ENCODE assay signal across 8 cellular contexts in the genomic region with DNA sequence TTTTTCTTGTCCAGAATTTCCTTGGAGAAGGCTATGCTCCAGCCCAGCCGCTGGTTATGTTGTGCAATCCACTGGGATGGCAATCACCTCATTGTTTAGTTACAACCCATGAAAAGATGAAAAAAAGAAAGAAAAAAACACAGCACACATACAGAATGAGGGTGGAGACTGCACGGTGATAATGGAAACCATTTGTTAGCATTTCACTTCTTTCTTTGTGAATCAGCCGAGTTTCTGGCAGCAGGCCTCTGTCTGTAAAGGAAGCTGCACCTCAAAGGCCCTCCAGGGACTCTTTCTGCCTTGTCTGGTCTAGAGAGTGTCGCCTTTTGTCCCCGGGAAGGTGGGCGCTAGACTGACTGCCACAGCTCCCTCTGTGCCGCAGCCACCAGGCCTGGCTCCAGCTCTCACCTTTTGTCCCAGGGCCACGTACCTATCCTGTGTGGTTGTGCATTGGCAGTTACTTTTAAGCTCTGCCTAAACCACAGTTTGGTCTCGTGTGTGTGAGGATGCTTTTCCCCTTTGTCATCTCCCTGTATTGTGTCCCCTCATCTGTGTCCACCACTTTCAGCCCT. TPM values are rescaled to one million over a fixed set of nuclear protein-coding genes. Genes with fewer than 3 reads are reported as not detected.
DNase-seq lines count a peak whose midpoint lies in the region; ATAC-seq and TF ChIP-seq lines count a peak whose summit lies in the region.

No MANE protein-coding gene starts in this region.

- CTCF ChIA-PET in AG04450 (lab: Charles Lee) = interaction anchor here (1.1 to 2.1 kb wide), 2 partner anchors 293 to 469 kb away, joined by 3 to 6 read pairs; no protein-coding TSS in a partner anchor

- H3K27ac ChIP-seq in AG04450 (ENCODE audit: low read depth, low read length) (peak overlapping the region; percentile 89), left lung (no peak overlapping the region)

- H3K27me3 ChIP-seq in AG04450 (ENCODE audit: control insufficient read depth, insufficient read depth, low read length) = no peaks in the 10 kb centered on the region
- no peaks in the 10 kb centered on the region for H3K27me3 ChIP-seq in MG63
- H3K27me3 ChIP-seq in left lung = no peaks in the 10 kb centered on the region

- TF ChIP-seq CTCF in AG04450 (IDR thresholded peaks at IDR 0.05; ENCODE audit: low read depth, low read length) (0 out of 2 replicates have a peak, but pooled peaks have one; percentile 3), left lung (IDR thresholded peaks at IDR 0.05) (no peak)

- ATAC-seq in left lung (peak; percentile 17), GM18511 (IDR thresholded peaks at IDR 0.05; ENCODE audit: unreplicated experiment) (no peak), HG03025 (IDR thresholded peaks at IDR 0.05; ENCODE audit: low FRiP score, unreplicated experiment) (no peak)

- POLR2A ChIA-PET in AG04450 (lab: Yijun Ruan, JAX) = interaction anchor here (0.8 to 3.2 kb wide), 5 partner anchors 12 to 152 kb away, joined by 3 to 14 read pairs (median 3); partner anchors contain the start of gene NGF

- H3K9me3 ChIP-seq in AG04450 (ENCODE audit: control insufficient read depth, insufficient read depth, low read length) (no peaks in the 10 kb centered on the region), MG63 (no peaks in the 10 kb centered on the region; the same call in 1 of the 2 replicates), left lung (no peaks in the 10 kb centered on the region)

- H3K36me3 ChIP-seq in MG63 (no peaks in the 10 kb centered on the region), left lung (no peaks in the 10 kb centered on the region)

- intact Hi-C loops in left lung (cut with DNase I) = no loop called here

- DNase-seq in AG04450 (ENCODE audit: low read depth, low spot score) (peak; percentile 75), MG63 (peak; percentile 82), dermis microvascular lymphatic vessel endothelial cell (ENCODE audit: low read depth in 2 of 2) (peak; percentile 12 to 17), left lung (no peak), NCI-H2029 (lab: John Stamatoyannopoulos, UW) (no peak)
- no peak for DNase-seq in activated CD8-positive, alpha-beta memory T cell treated with anti-CD3 and anti-CD28 coated beads, Interleukin-2, amount 50 U/mL, for 48 hours

- H3K4me3 ChIP-seq in AG04450 (ENCODE audit: low read depth, low read length) = no peak overlapping the region
- H3K4me3 ChIP-seq in MG63 = no peak overlapping the region
- H3K4me3 ChIP-seq in left lung = no peak overlapping the region

- no peaks in the 10 kb centered on the region for H3K4me1 ChIP-seq in left lung

RNA-seq across cellular contexts. Expression of gene NGF, which starts 35.6 kb away (rescaled TPM):
- polyA plus RNA-seq in AG04450 (2011; rRNA removed) = 6.7 and 7.3 TPM in 2 replicates
- polyA minus RNA-seq in AG04450 (2011; rRNA and poly(A)+ RNA removed) = 5.9 and 6.2 TPM in 2 replicates
- total RNA-seq in MG63 (2014; rRNA removed; shearing (Covaris generic); ENCODE audit: low replicate concordance) = 1.2 and 1.3 TPM in 2 replicates
- total RNA-seq in dermis microvascular lymphatic vessel endothelial cell = 0.26 and 0.51 TPM in 2 replicates
- total RNA-seq in left lung = 1 to 10 TPM; 1.0 to 1.3 TPM

Comparison
In these comparisons a context has a peak if more than half of its experiments do, and no peak if none do; other contexts are left out.
1. DNase-seq: peak in AG04450 (single experiment), MG63 (single experiment) and dermis microvascular lymphatic vessel endothelial cell (2 of 2); none in left lung (0 of 2), activated CD8-positive, alpha-beta memory T cell treated with anti-CD3 and anti-CD28 coated beads, Interleukin-2, amount 50 U/mL, for 48 hours (single experiment) and NCI-H2029 (single experiment).